21 cellular contexts compared by ENCODE assay signal in genomic region chr7:158919686-158920085, GRCh38.
DNase-seq lines count a peak whose midpoint lies in the region; TF ChIP-seq lines count a peak whose summit lies in the region.
"Had no signal": no experiment of that assay in that cellular context is flagged by ENCODE, and none has a peak within 500 bp of the region (broad histone marks: within the 10 kb centered on the region; RNA-seq: fewer than 3 reads in every experiment).

No MANE protein-coding gene starts in this region.

- TF ChIP-seq CTCF in endothelial cell (IDR thresholded peaks at IDR 0.05; ENCODE audit: unreplicated experiment), result no peak
- no peak for TF ChIP-seq CTCF in osteoblast (IDR thresholded peaks at IDR 0.05; ENCODE audit: extremely low read depth, low read depth, low read length)
- no peak for TF ChIP-seq CTCF in A673 (conservative IDR thresholded peaks at IDR 0.05; ENCODE audit: low read depth, low read length)

- H3K4ac ChIP-seq in neuronal stem cell (ENCODE audit: low read length), result no peak overlapping the region

- H3K4me1 ChIP-seq in neuronal stem cell (ENCODE audit: control insufficient read depth in 2 of 2, insufficient read depth in 1 of 2, low read depth in 1 of 2, low read length in 2 of 2), result peaks cover 0 to 4% of the 10 kb centered on the region in 2 donors
- H3K4me1 ChIP-seq in osteoblast (ENCODE audit: insufficient read depth, low read length), result peaks cover 3% of the 10 kb centered on the region
- H3K4me1 ChIP-seq in A673 (ENCODE audit: insufficient read depth, low read length, poor library complexity, severe bottlenecking), result no peaks in the 10 kb centered on the region
- no peaks in the 10 kb centered on the region for H3K4me1 ChIP-seq in GM23248 (ENCODE audit: insufficient read depth)
- H3K4me1 ChIP-seq: BLaER1 treated with 17β-estradiol and CSF1 and Interleukin-3, amounts not matched to agents 10 nM and 100 nM; Caco-2 had no signal

- H2AFZ ChIP-seq in neuronal stem cell (ENCODE audit: low read length) (no peak overlapping the region), osteoblast (ENCODE audit: low read length) (no peak overlapping the region), GM23248 (no peak overlapping the region)

- H3K27me3 Mint-ChIP-seq in endothelial cell (ENCODE audit: unreplicated experiment), result peaks cover 4% of the 10 kb centered on the region
- H3K27me3 Mint-ChIP-seq: B cell; CD4-positive, alpha-beta T cell had no signal

- no peaks in the 10 kb centered on the region for H3K9me3 Mint-ChIP-seq in endothelial cell (ENCODE audit: unreplicated experiment)
- H3K9me3 Mint-ChIP-seq: CD4-positive, alpha-beta T cell; CD8-positive, alpha-beta T cell had no signal

- H3K27me3 ChIP-seq in neuronal stem cell (ENCODE audit: control insufficient read depth in 3 of 3, insufficient read depth in 3 of 3, low read depth in 1 of 3, low read length in 3 of 3), result no peaks in the 10 kb centered on the region
- no peaks in the 10 kb centered on the region for H3K27me3 ChIP-seq in osteoblast (ENCODE audit: insufficient read depth, low read length)
- H3K27me3 ChIP-seq in A673 (replicated peaks; ENCODE audit: insufficient read depth, low read depth, low read length, poor library complexity), result no peaks in the 10 kb centered on the region
- no peaks in the 10 kb centered on the region for H3K27me3 ChIP-seq in GM23248 (replicated peaks; ENCODE audit: insufficient read depth)
- H3K27me3 ChIP-seq: BLaER1 treated with 17β-estradiol and CSF1 and Interleukin-3, amounts not matched to agents 10 nM and 100 nM had no signal

- peaks cover 46% of the 10 kb centered on the region for H3K36me3 Mint-ChIP-seq in endothelial cell (ENCODE audit: low read depth, unreplicated experiment)

- H4K91ac ChIP-seq in neuronal stem cell (ENCODE audit: low read depth, low read length, poor library complexity), result no peak overlapping the region

- H2BK120ac ChIP-seq in neuronal stem cell (ENCODE audit: low read depth, low read length), result no peak overlapping the region

- CTCF ChIA-PET in A673 (lab: Charles Lee), result no interaction called here

- BruUV-seq in A673 (replicated peaks; lab: Mats Ljungman, UMichigan), result no TSS peak

- peak overlapping the region; percentile 52 for H3K23ac ChIP-seq in neuronal stem cell (ENCODE audit: low read depth, low read length, poor library complexity)

- peaks cover 7% of the 10 kb centered on the region for H3K4me1 Mint-ChIP-seq in endothelial cell (ENCODE audit: unreplicated experiment)
- H3K4me1 Mint-ChIP-seq: B cell had no signal

- peaks cover 3% of the 10 kb centered on the region for H3K79me1 ChIP-seq in neuronal stem cell (ENCODE audit: low read depth, low read length)

- H2BK12ac ChIP-seq in neuronal stem cell (ENCODE audit: low read length), result no peak overlapping the region

- H2BK5ac ChIP-seq in neuronal stem cell (ENCODE audit: low read length), result no peak overlapping the region

- POLR2A ChIA-PET in A673 (lab: Charles Lee; ENCODE audit: low non-redundant PET), result no interaction called here

- H4K8ac ChIP-seq in neuronal stem cell (ENCODE audit: low read depth, low read length), result no peak overlapping the region

- H2BK15ac ChIP-seq in neuronal stem cell (ENCODE audit: low read length), result no peak overlapping the region

- H3K79me2 ChIP-seq in osteoblast (ENCODE audit: insufficient read depth, low read length), result no peaks in the 10 kb centered on the region
- H3K79me2 ChIP-seq in GM23248 (ENCODE audit: insufficient read depth), result no peaks in the 10 kb centered on the region

- H4K20me1 ChIP-seq in osteoblast (ENCODE audit: insufficient read depth, low read length) (no peaks in the 10 kb centered on the region), GM23248 (ENCODE audit: insufficient read depth) (no peaks in the 10 kb centered on the region)
- H4K20me1 ChIP-seq: BLaER1 treated with 17β-estradiol and CSF1 and Interleukin-3, amounts not matched to agents 10 nM and 100 nM had no signal

- no peaks in the 10 kb centered on the region for H3K9me2 ChIP-seq in GM23248 (ENCODE audit: insufficient read depth)

- H3K4me3 Mint-ChIP-seq in endothelial cell (ENCODE audit: unreplicated experiment), result peak overlapping the region; percentile 40
- H3K4me3 Mint-ChIP-seq: B cell; CD4-positive, alpha-beta T cell; CD8-positive, alpha-beta T cell had no signal

- no peak overlapping the region for H3K14ac ChIP-seq in neuronal stem cell (ENCODE audit: low read length)

- peaks cover 9 to 10% of the 10 kb centered on the region in 2 donors for H3K9me3 ChIP-seq in neuronal stem cell (replicated peaks in 1 of 2; ENCODE audit: control insufficient read depth in 2 of 2, insufficient read depth in 1 of 2, low read depth in 1 of 2, low read length in 2 of 2)
- no peaks in the 10 kb centered on the region for H3K9me3 ChIP-seq in osteoblast (ENCODE audit: low read depth, low read length)
- H3K9me3 ChIP-seq in A673 (ENCODE audit: low read depth, low read length, poor library complexity, severe bottlenecking), result peaks cover 7% of the 10 kb centered on the region
- no peaks in the 10 kb centered on the region for H3K9me3 ChIP-seq in GM23248 (ENCODE audit: low read depth)
- H3K9me3 ChIP-seq: Caco-2 had no signal

- DNase-seq in endothelial cell (ENCODE audit: low spot score) (no peak), neuronal stem cell (ENCODE audit: low spot score) (no peak), osteoblast (ENCODE audit: insufficient read length, low spot score, missing footprints) (peak; percentile 46), putamen (ENCODE audit: low spot score) (peak; percentile 22), A673 (ENCODE audit: low spot score) (no peak), DMS79 (lab: John Stamatoyannopoulos, UW) (no peak), GM23248 (no peak)
- no peak for DNase-seq in activated CD4-positive, alpha-beta T cell treated with anti-CD3 and anti-CD28 coated beads for 1 hour
- DNase-seq: 8988T; AML-193; Caco-2; Calu3; CD4-positive, alpha-beta T cell; CD8-positive, alpha-beta T cell; DND-41; EL; GDM1 had no signal

- WGBS in neuronal stem cell (ENCODE audit: extremely low coverage in 2 of 2, insufficient read length in 2 of 2, insufficient replicate concordance in 1 of 2), 2 donors, result no CpG with 5 or more reads among the region's 17 CpGs
- 95 to 99% methylated on average over 13 to 17 of the region's 17 CpGs for WGBS in GM23248 (ENCODE audit: low coverage in 1 of 2, low lambda C conversion rate in 2 of 2, missing lambda C conversion rate in 2 of 2), 2 experiments

- no peak overlapping the region for H3K4me2 ChIP-seq in neuronal stem cell (ENCODE audit: insufficient read depth, low read length, poor library complexity, severe bottlenecking)
- no peak overlapping the region for H3K4me2 ChIP-seq in osteoblast (ENCODE audit: insufficient read depth, low read length)
- no peak overlapping the region for H3K4me2 ChIP-seq in GM23248 (ENCODE audit: unreplicated experiment)
- H3K4me2 ChIP-seq: BLaER1 treated with 17β-estradiol and CSF1 and Interleukin-3, amounts not matched to agents 10 nM and 100 nM had no signal

- H3K9ac ChIP-seq in neuronal stem cell (ENCODE audit: low read depth, low read length, poor library complexity) (peak overlapping the region; percentile 44), GM23248 (no peak overlapping the region)
- H3K9ac ChIP-seq: BLaER1 treated with 17β-estradiol and CSF1 and Interleukin-3, amounts not matched to agents 10 nM and 100 nM had no signal

- peaks cover 46 to 79% of the 10 kb centered on the region in 2 donors for H3K36me3 ChIP-seq in neuronal stem cell (replicated peaks in 1 of 2; ENCODE audit: control insufficient read depth in 2 of 2, insufficient read depth in 2 of 2, low read length in 2 of 2)
- peaks cover 56% of the 10 kb centered on the region for H3K36me3 ChIP-seq in osteoblast (ENCODE audit: insufficient read depth, low read length)
- H3K36me3 ChIP-seq in A673 (ENCODE audit: insufficient read depth, low read length, poor library complexity, severe bottlenecking), result peaks cover 45% of the 10 kb centered on the region
- peaks cover 26% of the 10 kb centered on the region; the same call in 1 of the 2 replicates for H3K36me3 ChIP-seq in GM23248 (ENCODE audit: low read depth)

- no peak overlapping the region for H3K27ac ChIP-seq in neuronal stem cell (replicated peaks; ENCODE audit: low read length)
- no peak overlapping the region for H3K27ac ChIP-seq in osteoblast (ENCODE audit: low read depth, low read length)
- H3K27ac ChIP-seq in A673 (ENCODE audit: low read depth, low read length, poor library complexity, severe bottlenecking), result no peak overlapping the region
- no peak overlapping the region for H3K27ac ChIP-seq in GM23248
- H3K27ac ChIP-seq: BLaER1 treated with 17β-estradiol and CSF1 and Interleukin-3, amounts not matched to agents 10 nM and 100 nM; C4-2B had no signal

- intact Hi-C loops in A673 (cut with micrococcal nuclease; ENCODE audit: unreplicated experiment), result no loop called here

- in situ Hi-C loops in GM23248 (cut with MboI), result no loop called here

- H3K18ac ChIP-seq in neuronal stem cell (ENCODE audit: low read length), result peak overlapping the region; percentile 46

- no peak overlapping the region for H3K27ac Mint-ChIP-seq in endothelial cell (ENCODE audit: unreplicated experiment)
- H3K27ac Mint-ChIP-seq: B cell; CD4-positive, alpha-beta T cell; CD8-positive, alpha-beta T cell had no signal

- peaks cover 8% of the 10 kb centered on the region for H3F3A ChIP-seq in GM23248 (ENCODE audit: insufficient read depth)

- H3K4me3 ChIP-seq in neuronal stem cell (ENCODE audit: low read length in 2 of 2), result no peak overlapping the region
- H3K4me3 ChIP-seq in osteoblast (ENCODE audit: insufficient read depth, low read length), result no peak overlapping the region
- H3K4me3 ChIP-seq in A673 (ENCODE audit: low read depth, low read length, poor library complexity, severe bottlenecking), result no peak overlapping the region
- H3K4me3 ChIP-seq in GM23248, result no peak overlapping the region
- H3K4me3 ChIP-seq: BLaER1 treated with 17β-estradiol and CSF1 and Interleukin-3, amounts not matched to agents 10 nM and 100 nM; GM12878 had no signal

- H2AK5ac ChIP-seq in neuronal stem cell (ENCODE audit: low read depth, low read length), result no peak overlapping the region

Comparison
In these comparisons a context has a peak if more than half of its experiments do, and no peak if none do; other contexts are left out.
1. DNase-seq: peak in osteoblast (single experiment) and putamen (single experiment); none in endothelial cell (single experiment), neuronal stem cell (single experiment), activated CD4-positive, alpha-beta T cell treated with anti-CD3 and anti-CD28 coated beads for 1 hour (single experiment), A673 (single experiment), DMS79 (single experiment) and GM23248 (single experiment).